Comparison of ENCODE assay signal across 18 cellular contexts in the genomic region with DNA sequence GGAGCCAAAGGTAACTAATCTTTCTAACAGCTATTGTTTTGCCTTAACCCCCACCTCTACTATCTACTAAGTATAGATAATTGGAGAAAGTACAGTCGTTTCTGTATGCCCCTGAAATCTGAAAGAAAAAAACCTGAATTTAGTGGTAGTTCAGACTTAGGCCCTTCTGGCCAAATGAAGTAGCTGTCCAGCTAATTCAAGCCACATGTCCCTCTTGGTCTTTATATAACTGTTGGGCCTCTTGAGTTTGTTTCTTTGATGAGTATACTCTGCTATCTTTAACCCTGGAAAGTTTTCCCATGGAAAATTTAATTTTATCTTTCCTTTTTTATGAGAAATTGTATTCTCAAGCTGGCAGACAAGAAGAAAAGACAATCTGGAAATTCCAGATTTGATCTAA.
DNase-seq lines count a peak whose midpoint lies in the region; ATAC-seq and TF ChIP-seq lines count a peak whose summit lies in the region.
"Had no signal": no experiment of that assay in that cellular context is flagged by ENCODE, and none has a peak within 500 bp of the region (broad histone marks: within the 10 kb centered on the region; RNA-seq: fewer than 3 reads in every experiment).

No MANE protein-coding gene starts in this region.

- no peaks in the 10 kb centered on the region for H3K9me2 ChIP-seq in MM.1S (replicated peaks; ENCODE audit: insufficient read depth, low read length)

- H2AFZ ChIP-seq in MM.1S (ENCODE audit: low read length) = no peak overlapping the region

- no peak overlapping the region for H3K4me2 ChIP-seq in MM.1S (ENCODE audit: low read depth, low read length)
- H3K4me2 ChIP-seq: KMS-11 had no signal

- H3K27me3 Mint-ChIP-seq in endodermal cell (ENCODE audit: insufficient read depth) = no peaks in the 10 kb centered on the region

- no peaks in the 10 kb centered on the region for H3K9me3 Mint-ChIP-seq in endodermal cell

- H3K4me3 Mint-ChIP-seq in endodermal cell = no peak overlapping the region
- H3K4me3 Mint-ChIP-seq: CD4-positive, CD25-positive, alpha-beta regulatory T cell; CD8-positive, alpha-beta memory T cell had no signal

- H3K9me3 ChIP-seq in endodermal cell (ENCODE audit: control insufficient read depth, low read length) (no peaks in the 10 kb centered on the region), MM.1S (replicated peaks; ENCODE audit: insufficient read depth, low read length) (no peaks in the 10 kb centered on the region)
- H3K9me3 ChIP-seq: BE2C, Caco-2 had no signal

- peaks cover 50% of the 10 kb centered on the region for H3K36me3 Mint-ChIP-seq in endodermal cell (ENCODE audit: low read depth)
- H3K36me3 Mint-ChIP-seq: CD4-positive, CD25-positive, alpha-beta regulatory T cell; CD8-positive, alpha-beta memory T cell had no signal

- H3K9ac ChIP-seq in endodermal cell (ENCODE audit: extremely low read depth, low read length, poor library complexity, severe bottlenecking) (no peak overlapping the region), MM.1S (ENCODE audit: low read length) (no peak overlapping the region)
- H3K9ac ChIP-seq: KMS-11 had no signal

- H3K27me3 ChIP-seq in endodermal cell (ENCODE audit: control insufficient read depth, insufficient read depth, low read length, poor library complexity, severe bottlenecking) = no peaks in the 10 kb centered on the region
- no peaks in the 10 kb centered on the region for H3K27me3 ChIP-seq in MM.1S (replicated peaks; ENCODE audit: insufficient read depth, low read length)
- H3K27me3 ChIP-seq: BE2C had no signal

- H3K27ac Mint-ChIP-seq in endodermal cell = no peak overlapping the region
- H3K27ac Mint-ChIP-seq: CD4-positive, CD25-positive, alpha-beta regulatory T cell; CD8-positive, alpha-beta memory T cell had no signal

- no peak overlapping the region for H3K27ac ChIP-seq in endodermal cell (ENCODE audit: low read depth, low read length)
- H3K27ac ChIP-seq in MM.1S (ENCODE audit: low read length) = no peak overlapping the region
- H3K27ac ChIP-seq: HL-60, KMS-11 had no signal

- H3K79me2 ChIP-seq in MM.1S (ENCODE audit: low read length) = no peaks in the 10 kb centered on the region

- no peaks in the 10 kb centered on the region for H3F3A ChIP-seq in MM.1S (ENCODE audit: insufficient read depth, low read length)

- H3K4me3 ChIP-seq in endodermal cell (ENCODE audit: low read length) (no peak overlapping the region), MM.1S (ENCODE audit: low read length) (no peak overlapping the region)

- DNase-seq in AG20443 (ENCODE audit: low spot score) (peak; percentile 45), RPMI7951 (ENCODE audit: low read depth) (peak; percentile 11), endodermal cell (peak; percentile 0), hepatic stellate cell (ENCODE audit: low spot score) (peak; percentile 7), MM.1S (no peak)
- DNase-seq: ACHN; BE2C; C1 segment of cervical spinal cord; Caco-2; CD4-positive, CD25-positive, alpha-beta regulatory T cell; CD8-positive, alpha-beta memory T cell; GDM1; HCEC 1CT had no signal

- H3K36me3 ChIP-seq in endodermal cell (ENCODE audit: control insufficient read depth, insufficient read depth, low read length) = peaks cover 70% of the 10 kb centered on the region
- no peaks in the 10 kb centered on the region for H3K36me3 ChIP-seq in MM.1S (replicated peaks; ENCODE audit: insufficient read depth, low read length)
- H3K36me3 ChIP-seq: BE2C had no signal

- H4K20me1 ChIP-seq in MM.1S (ENCODE audit: insufficient read depth, low read length) = no peaks in the 10 kb centered on the region

- 83 to 93% methylated on average over 1 of the region's 1 CpG for WGBS in endodermal cell (ENCODE audit: insufficient coverage in 1 of 2, insufficient read length in 1 of 2), 2 experiments

- H3K4me1 ChIP-seq in endodermal cell (ENCODE audit: control insufficient read depth, insufficient read depth, low read length) = no peaks in the 10 kb centered on the region
- no peaks in the 10 kb centered on the region for H3K4me1 ChIP-seq in MM.1S (ENCODE audit: low read length)
- H3K4me1 ChIP-seq: BE2C, Caco-2 had no signal

- no peak for ATAC-seq in HG02885 (IDR thresholded peaks at IDR 0.05; ENCODE audit: poor library complexity, unreplicated experiment)
- ATAC-seq in GM19463 (IDR thresholded peaks at IDR 0.05; ENCODE audit: unreplicated experiment) = no peak
- no peak for ATAC-seq in GM19395 (IDR thresholded peaks at IDR 0.05; ENCODE audit: unreplicated experiment)

- no peaks in the 10 kb centered on the region for H3K4me1 Mint-ChIP-seq in endodermal cell
- H3K4me1 Mint-ChIP-seq: CD8-positive, alpha-beta memory T cell had no signal

- TF ChIP-seq CTCF in endodermal cell (conservative IDR thresholded peaks at IDR 0.05) (no peak), MM.1S (IDR thresholded peaks at IDR 0.05; ENCODE audit: low read length) (no peak)
